21 cellular contexts compared by ENCODE assay signal in genomic region chr9:78017294-78017693, GRCh38.
"Had no signal": no experiment of that assay in that cellular context is flagged by ENCODE, and none has a peak within 500 bp of the region (broad histone marks: within the 10 kb centered on the region; RNA-seq: fewer than 3 reads in every experiment).

No MANE protein-coding gene starts in this region.

- H3K27ac ChIP-seq: coronary artery, heart right ventricle, testis had no signal

- H3K27ac Mint-ChIP-seq: activated B cell treated with CpG ODN at 0.5 μM for 24 hours; activated CD4-positive, alpha-beta memory T cell treated with anti-CD3 and anti-CD28 coated beads, Interleukin-2, amount 10 ng/mL, durations not matched to agents 7 days and 5 days; activated CD4-positive, alpha-beta T cell treated with anti-CD3 and anti-CD28 coated beads, Interleukin-2, amount 10 ng/mL, durations not matched to agents 24 days and 14 days; activated naive CD8-positive, alpha-beta T cell treated with anti-CD3 and anti-CD28 coated beads, Interleukin-2, amount 10 ng/mL, durations not matched to agents 7 days and 5 days; activated T-helper 1 cell treated with anti-CD3 and anti-CD28 coated beads, Interleukin-12 subunit alpha, Interleukin-12 subunit beta, Interleukin-2, Interleukin-4 antibody, amounts not matched to agents 30 ng/mL and 10 ng/mL and 1 ng/mL, durations not matched to agents 14 hours and 24 hours and 36 hours; stimulated activated naive B cell treated with anti-CD40 and anti-IgM and Interleukin-4, amounts not matched to agents 10 μg/mL and 1 μg/mL and 100 μg/mL, for 72 hours had no signal

- H3K27me3 Mint-ChIP-seq: activated CD4-positive, alpha-beta memory T cell treated with anti-CD3 and anti-CD28 coated beads, Interleukin-2, amount 10 ng/mL, durations not matched to agents 7 days and 5 days; activated CD4-positive, alpha-beta T cell treated with anti-CD3 and anti-CD28 coated beads, Interleukin-2, amount 10 ng/mL, durations not matched to agents 24 days and 14 days; activated naive CD8-positive, alpha-beta T cell treated with anti-CD3 and anti-CD28 coated beads, Interleukin-2, amount 10 ng/mL, durations not matched to agents 7 days and 5 days; T-cell had no signal

- ATAC-seq: heart right ventricle; left cardiac atrium; stimulated activated naive B cell treated with anti-CD40 and anti-IgM and Interleukin-4, amounts not matched to agents 10 μg/mL and 1 μg/mL and 100 μg/mL, for 72 hours; T-cell had no signal

- H3K4me3 Mint-ChIP-seq: activated B cell treated with CpG ODN at 0.5 μM for 24 hours; activated CD4-positive, alpha-beta memory T cell treated with anti-CD3 and anti-CD28 coated beads, Interleukin-2, amount 10 ng/mL, durations not matched to agents 7 days and 5 days; activated CD4-positive, alpha-beta T cell treated with anti-CD3 and anti-CD28 coated beads, Interleukin-2, amount 10 ng/mL, durations not matched to agents 24 days and 14 days; activated naive CD8-positive, alpha-beta T cell treated with anti-CD3 and anti-CD28 coated beads, Interleukin-2, amount 10 ng/mL, durations not matched to agents 7 days and 5 days; activated T-helper 1 cell treated with anti-CD3 and anti-CD28 coated beads, Interleukin-12 subunit alpha, Interleukin-12 subunit beta, Interleukin-2, Interleukin-4 antibody, amounts not matched to agents 30 ng/mL and 10 ng/mL and 1 ng/mL, durations not matched to agents 14 hours and 24 hours and 36 hours; stimulated activated naive B cell treated with anti-CD40 and anti-IgM and Interleukin-4, amounts not matched to agents 10 μg/mL and 1 μg/mL and 100 μg/mL, for 72 hours; T-cell had no signal

- H3K9me3 Mint-ChIP-seq: activated B cell treated with CpG ODN at 0.5 μM for 24 hours; activated CD4-positive, alpha-beta memory T cell treated with anti-CD3 and anti-CD28 coated beads, Interleukin-2, amount 10 ng/mL, durations not matched to agents 7 days and 5 days; activated CD4-positive, alpha-beta T cell treated with anti-CD3 and anti-CD28 coated beads, Interleukin-2, amount 10 ng/mL, durations not matched to agents 24 days and 14 days; activated naive CD8-positive, alpha-beta T cell treated with anti-CD3 and anti-CD28 coated beads, Interleukin-2, amount 10 ng/mL, durations not matched to agents 7 days and 5 days; activated T-helper 1 cell treated with anti-CD3 and anti-CD28 coated beads, Interleukin-12 subunit alpha, Interleukin-12 subunit beta, Interleukin-2, Interleukin-4 antibody, amounts not matched to agents 30 ng/mL and 10 ng/mL and 1 ng/mL, durations not matched to agents 14 hours and 24 hours and 36 hours; stimulated activated naive B cell treated with anti-CD40 and anti-IgM and Interleukin-4, amounts not matched to agents 10 μg/mL and 1 μg/mL and 100 μg/mL, for 72 hours; T-cell had no signal

- H3K9me3 ChIP-seq: heart right ventricle, testis, uterus had no signal

- H3K4me1 ChIP-seq: testis had no signal

- H3K4me3 ChIP-seq: coronary artery, heart right ventricle, testis, uterus had no signal

- H3K36me3 Mint-ChIP-seq: stimulated activated naive B cell treated with anti-CD40 and anti-IgM and Interleukin-4, amounts not matched to agents 10 μg/mL and 1 μg/mL and 100 μg/mL, for 72 hours had no signal

- H3K27me3 ChIP-seq: heart right ventricle, testis, uterus had no signal

- DNase-seq: activated B cell treated with CpG ODN at 0.5 μM for 24 hours; activated CD4-positive, alpha-beta memory T cell treated with anti-CD3 and anti-CD28 coated beads, Interleukin-2, amount 10 ng/mL, durations not matched to agents 7 days and 5 days; activated CD4-positive, alpha-beta T cell treated with anti-CD3 and anti-CD28 coated beads, Interleukin-2, amount 10 ng/mL, durations not matched to agents 24 days and 14 days; activated naive CD8-positive, alpha-beta T cell treated with anti-CD3 and anti-CD28 coated beads, Interleukin-2, amount 10 ng/mL, durations not matched to agents 7 days and 5 days; amygdala; cerebellar nuclear complex; foreskin fibroblast; heart right ventricle; islet precursor cell; left cardiac atrium; stimulated activated CD4-positive, alpha-beta T cell treated with anti-CD3 and anti-CD28 coated beads, Interleukin-2, amount 100 ng/mL, for 48 hours; stimulated activated CD8-positive, alpha-beta memory T cell treated with anti-CD3 and anti-CD28 coated beads, Interleukin-4, amount 100 ng/mL, for 48 hours; stimulated activated naive B cell treated with anti-CD40 and anti-IgM and Interleukin-4, amounts not matched to agents 10 μg/mL and 1 μg/mL and 100 μg/mL, for 72 hours; T-cell; T-helper 9 cell; testis; trophoblast cell; uterus had no signal

- H3K36me3 ChIP-seq: heart right ventricle, uterus had no signal

- FAIRE-seq: bronchial epithelial cell had no signal

- H3K4me1 Mint-ChIP-seq: activated B cell treated with CpG ODN at 0.5 μM for 24 hours had no signal
